8 cellular contexts compared by ENCODE assay signal in the genomic region with DNA sequence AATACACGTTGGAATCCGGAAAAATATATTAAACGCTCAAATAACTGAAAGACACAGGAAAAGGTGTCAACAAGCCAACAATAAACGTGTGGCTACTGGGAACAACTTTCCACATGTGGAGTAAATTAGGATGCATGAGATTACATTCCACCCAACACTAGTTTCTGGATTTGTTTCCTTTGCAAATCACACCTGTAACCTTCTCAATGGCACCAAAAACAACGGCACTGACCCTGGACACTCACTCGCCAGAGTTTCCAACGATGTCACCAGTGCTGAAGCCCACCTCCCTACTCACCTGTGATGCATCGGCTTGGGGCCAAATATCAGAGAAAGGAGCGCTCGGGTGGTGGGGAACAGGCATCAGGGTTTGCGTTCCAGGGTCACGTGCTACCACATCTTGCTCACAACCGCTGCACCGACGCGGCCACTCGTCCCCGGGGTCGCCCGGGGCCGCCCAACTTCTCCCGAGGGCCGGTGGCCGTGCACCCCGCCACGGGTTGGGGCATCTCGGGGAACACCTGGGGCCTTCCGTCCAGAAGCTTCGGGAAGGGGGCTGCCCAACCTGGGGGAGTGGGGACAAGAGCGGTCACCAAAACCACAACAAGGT. TPM values are rescaled to one million over a fixed set of nuclear protein-coding genes. Genes with fewer than 3 reads are reported as not detected.
DNase-seq lines count a peak whose midpoint lies in the region; ATAC-seq and TF ChIP-seq lines count a peak whose summit lies in the region.

No MANE protein-coding gene starts in this region.

- H3K27ac Mint-ChIP-seq in activated naive CD8-positive, alpha-beta T cell treated with anti-CD3 and anti-CD28 coated beads, Interleukin-2, amount 50 U/mL, for 24 hours: peak overlapping the region; percentile 84

- H3K79me2 ChIP-seq in OCI-LY7 (ENCODE audit: insufficient read depth, low read depth, low read length): peaks cover 37% of the 10 kb centered on the region

- H3K36me3 Mint-ChIP-seq in activated naive CD8-positive, alpha-beta T cell treated with anti-CD3 and anti-CD28 coated beads, Interleukin-2, amount 50 U/mL, for 24 hours (ENCODE audit: low read depth): peaks cover 15% of the 10 kb centered on the region

- H3K4me1 ChIP-seq in OCI-LY7 (ENCODE audit: insufficient read depth, low read length, poor library complexity, severe bottlenecking): peaks cover 24% of the 10 kb centered on the region
- H3K4me1 ChIP-seq in skeletal muscle satellite cell (ENCODE audit: control insufficient read depth, insufficient read depth, low read length): peaks cover 14% of the 10 kb centered on the region

- peak overlapping the region; percentile 91 for H3K4me3 Mint-ChIP-seq in activated naive CD8-positive, alpha-beta T cell treated with anti-CD3 and anti-CD28 coated beads, Interleukin-2, amount 50 U/mL, for 24 hours

- DNase-seq in ACHN: peak; percentile 35
- peak; percentile 55 for DNase-seq in OCI-LY7 (ENCODE audit: low spot score)
- DNase-seq in activated naive CD8-positive, alpha-beta T cell treated with anti-CD3 and anti-CD28 coated beads, Interleukin-2, amount 50 U/mL, for 24 hours: peak; percentile 45
- no peak for DNase-seq in glomerular visceral epithelial cell (ENCODE audit: extremely low spot score)

- H3K4me2 ChIP-seq in OCI-LY7 (ENCODE audit: low read length) (peak overlapping the region; percentile 83), skeletal muscle satellite cell (ENCODE audit: low read length) (peak overlapping the region; percentile 100)

- ATAC-seq in GM18517 (IDR thresholded peaks at IDR 0.05; ENCODE audit: unreplicated experiment) (peak; percentile 8), HG03064 (IDR thresholded peaks at IDR 0.05; ENCODE audit: low read depth, unreplicated experiment) (peak; percentile 21)
- ATAC-seq in activated naive CD8-positive, alpha-beta T cell treated with anti-CD3 and anti-CD28 coated beads, Interleukin-2, amount 50 U/mL, for 24 hours: peak; percentile 26

- no peaks in the 10 kb centered on the region for H3K27me3 Mint-ChIP-seq in activated naive CD8-positive, alpha-beta T cell treated with anti-CD3 and anti-CD28 coated beads, Interleukin-2, amount 50 U/mL, for 24 hours

- no peak for TF ChIP-seq CTCF in OCI-LY7 (conservative IDR thresholded peaks at IDR 0.05; ENCODE audit: low read length)

- peaks cover 5% of the 10 kb centered on the region; the same call in 1 of the 2 replicates for H3K9me3 ChIP-seq in OCI-LY7 (ENCODE audit: low read length)
- no peaks in the 10 kb centered on the region for H3K9me3 ChIP-seq in skeletal muscle satellite cell (replicated peaks; ENCODE audit: low read length)

- in situ Hi-C loops in ACHN (cut with HindIII; ENCODE audit: low pct_ligation_motif_present, low pct_unique_long_range_greater_than_20kb, low sequenced_read_pairs): no loop called here

- H3K36me3 ChIP-seq in OCI-LY7 (ENCODE audit: insufficient read depth, low read length) (peaks cover 39% of the 10 kb centered on the region), skeletal muscle satellite cell (ENCODE audit: insufficient read depth, low read length) (peaks cover 34% of the 10 kb centered on the region)

- H3K9me2 ChIP-seq in OCI-LY7 (ENCODE audit: insufficient read depth, low read length): no peaks in the 10 kb centered on the region

- BruUV-seq in OCI-LY7 (replicated peaks; lab: Mats Ljungman, UMichigan): no TSS peak

- POLR2A ChIA-PET in OCI-LY7 (lab: Charles Lee): interaction anchor here (2.2 kb wide), 1 partner anchor 11 kb away, joined by 12 read pairs; no protein-coding TSS in a partner anchor

- H3K4me3 ChIP-seq in OCI-LY7 (ENCODE audit: low read depth, low read length, poor library complexity, severe bottlenecking) (peak overlapping the region; percentile 92), iPS-11a (ENCODE audit: low read depth, low read length) (peak overlapping the region; percentile 89), skeletal muscle satellite cell (ENCODE audit: low read length) (peak overlapping the region; percentile 99)

- peak overlapping the region; percentile 98 for H3K9ac ChIP-seq in skeletal muscle satellite cell (ENCODE audit: low read depth, low read length)

- no peaks in the 10 kb centered on the region for H3K9me3 Mint-ChIP-seq in activated naive CD8-positive, alpha-beta T cell treated with anti-CD3 and anti-CD28 coated beads, Interleukin-2, amount 50 U/mL, for 24 hours

- H3K27me3 ChIP-seq in skeletal muscle satellite cell (ENCODE audit: control insufficient read depth, insufficient read depth, low read length): peaks cover under 1% of the 10 kb centered on the region

- H3K27ac ChIP-seq in OCI-LY7 (ENCODE audit: low read depth, low read length, poor library complexity, severe bottlenecking): peak overlapping the region; percentile 20

- intact Hi-C loops in OCI-LY7 (cut with micrococcal nuclease; ENCODE audit: unreplicated experiment): loop anchor here (1.0 to 10.0 kb wide), 4 partner anchors 23 to 754 kb away; a partner anchor contains a TSS

- H3K4me1 Mint-ChIP-seq in activated naive CD8-positive, alpha-beta T cell treated with anti-CD3 and anti-CD28 coated beads, Interleukin-2, amount 50 U/mL, for 24 hours: peaks cover 34% of the 10 kb centered on the region

- CTCF ChIA-PET in OCI-LY7 (lab: Charles Lee; ENCODE audit: unreplicated experiment): no interaction called here

- peak overlapping the region; percentile 26; the same call in 1 of the 2 replicates for H2AFZ ChIP-seq in OCI-LY7 (ENCODE audit: low read length)

- peaks cover 12% of the 10 kb centered on the region for H4K20me1 ChIP-seq in OCI-LY7 (ENCODE audit: insufficient read depth, low read length)

RNA-seq across cellular contexts. Expression of a gene that starts 0.6 kb away (rescaled TPM):
- total RNA-seq in OCI-LY7 (2014; rRNA removed; shearing (Covaris generic)): 25.1 and 28.7 TPM in 2 replicates
- total RNA-seq in OCI-LY7 (2022): 27.5 and 28.3 TPM in 2 replicates
- 35.2 and 37.8 TPM in 2 replicates for total RNA-seq in skeletal muscle satellite cell (2012; rRNA removed)

RNA-seq across cellular contexts. Expression of a gene that starts 14.2 kb away (rescaled TPM):
- not detected in 2 replicates for total RNA-seq in OCI-LY7 (2014; rRNA removed; shearing (Covaris generic))
- total RNA-seq in OCI-LY7 (2022): not detected in 2 replicates
- total RNA-seq in skeletal muscle satellite cell (2012; rRNA removed): not detected in 2 replicates
